ENCODE assay signal across 8 cellular contexts in the genomic region with DNA sequence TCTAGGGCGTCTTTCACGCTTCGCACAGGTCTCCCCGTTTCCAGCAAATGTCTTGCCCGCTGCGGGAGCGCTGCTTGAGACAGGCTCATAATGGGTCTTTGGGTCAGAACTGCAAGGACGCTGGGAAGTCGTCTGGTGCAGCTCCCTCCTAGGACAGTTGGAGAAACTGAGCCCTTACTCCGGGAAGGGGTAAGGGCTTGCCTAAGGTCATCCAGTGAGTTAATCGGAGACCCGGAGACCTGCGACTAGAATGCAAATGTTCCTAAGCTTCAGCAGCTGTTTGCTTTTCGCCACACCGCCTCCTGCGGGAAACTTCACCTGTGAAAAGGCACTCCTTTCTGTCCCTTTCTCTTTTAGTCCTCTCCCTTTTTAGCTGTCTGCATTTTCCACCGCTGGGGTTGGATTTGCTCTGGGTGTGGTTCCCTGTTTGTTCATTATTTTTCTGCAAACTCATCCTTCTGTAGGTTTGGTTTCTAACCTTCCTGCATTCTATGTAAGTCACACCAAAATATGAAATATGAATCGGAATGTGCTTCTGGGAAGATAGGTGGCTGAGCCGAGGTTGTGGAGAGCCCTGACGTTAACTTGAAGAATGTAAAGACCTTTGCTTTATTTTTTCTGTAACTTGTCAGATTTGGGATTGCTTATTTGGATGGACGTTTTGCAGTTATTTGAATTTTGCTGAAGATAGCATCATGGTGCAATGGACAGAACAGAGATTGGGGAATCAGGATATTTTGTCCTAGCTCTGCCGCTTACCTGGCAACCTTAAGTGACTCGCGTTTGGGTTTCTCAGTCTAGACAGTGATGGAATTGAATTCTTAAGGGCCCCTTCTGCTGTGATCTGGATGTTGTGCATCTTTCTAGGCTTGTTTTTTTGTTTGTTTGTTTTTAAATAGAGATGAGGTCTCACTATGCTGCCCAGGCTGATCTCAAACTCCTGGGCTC. TPM values are rescaled to one million over a fixed set of nuclear protein-coding genes. Genes with fewer than 3 reads are reported as not detected.
A peak's percentile ranks its signal among the peaks of the same experiment; 100 is the strongest.
DNase-seq lines count a peak whose midpoint lies in the region; ATAC-seq and TF ChIP-seq lines count a peak whose summit lies in the region.

No MANE protein-coding gene starts in this region.

- no peaks in the 10 kb centered on the region for H3K9me3 ChIP-seq in RWPE2 (ENCODE audit: severe bottlenecking)

- H3K27me3 ChIP-seq in RWPE2 (ENCODE audit: insufficient read depth, poor library complexity, severe bottlenecking), result peaks cover 5% of the 10 kb centered on the region

- DNase-seq in NCI-H2171 treated with DMSO at 0.1 percent for 48 hours (lab: John Stamatoyannopoulos, UW) (peak; percentile 14), NCI-H2171 (lab: John Stamatoyannopoulos, UW) (no peak), RWPE2 (ENCODE audit: low spot score) (no peak), islet precursor cell (peak; percentile 73), amniotic stem cell (lab: John Stamatoyannopoulos, UW) (no peak)
- DNase-seq in stimulated activated CD4-positive, alpha-beta T cell treated with anti-CD3 and anti-CD28 coated beads, Interleukin-1b, Interleukin-23, amount 100 ng/mL, for 48 hours, result peak; percentile 3

- peaks cover 0 to 17% (median 2%) of the 10 kb centered on the region in 5 experiments for H3K9me3 Mint-ChIP-seq in brain

- no peak overlapping the region for H3K27ac ChIP-seq in RWPE2 (ENCODE audit: poor library complexity, severe bottlenecking)

- peak overlapping the region; percentile 63 for H3K4me3 ChIP-seq in RWPE2 (ENCODE audit: severe bottlenecking)

- peak overlapping the region; percentile 54 to 97 (median 95) for H3K27ac Mint-ChIP-seq in brain

- H3K4me3 Mint-ChIP-seq in brain, result peak overlapping the region; percentile 93 to 100 (median 99)

- peak; percentile 4 for ATAC-seq in HG03097 (IDR thresholded peaks at IDR 0.05; ENCODE audit: low FRiP score, unreplicated experiment)
- peak; percentile 35 for ATAC-seq in RWPE2 (ENCODE audit: low read depth)

- no peaks in the 10 kb centered on the region for H3K36me3 ChIP-seq in RWPE2 (ENCODE audit: low read depth)

- no peaks in the 10 kb centered on the region for H3K36me3 Mint-ChIP-seq in brain

- peaks cover 9% of the 10 kb centered on the region for H3K4me1 ChIP-seq in RWPE2 (ENCODE audit: insufficient read depth, poor library complexity, severe bottlenecking)

- TF ChIP-seq CTCF in RWPE2 (IDR thresholded peaks at IDR 0.05; ENCODE audit: poor library complexity, severe bottlenecking) (no peak), brain (conservative IDR thresholded peaks at IDR 0.05) (peak in 1 of 2 experiments; percentile 3)

- H3K4me1 Mint-ChIP-seq in brain, result peaks cover 37% of the 10 kb centered on the region

- H3K27me3 Mint-ChIP-seq in brain, result peaks cover 30% of the 10 kb centered on the region

RNA-seq across cellular contexts. Expression of gene SLC36A1, which starts 0.9 kb away (rescaled TPM):
- polyA plus RNA-seq in brain (ENCODE audit: insufficient read depth, low read depth, low replicate concordance), result 6.8 TPM

Comparison
In these comparisons a context has a peak if more than half of its experiments do, and no peak if none do; other contexts are left out.
1. DNase-seq: peak in NCI-H2171 treated with DMSO at 0.1 percent for 48 hours (single experiment), islet precursor cell (single experiment) and stimulated activated CD4-positive, alpha-beta T cell treated with anti-CD3 and anti-CD28 coated beads, Interleukin-1b, Interleukin-23, amount 100 ng/mL, for 48 hours (single experiment); none in NCI-H2171 (single experiment), RWPE2 (single experiment) and amniotic stem cell (single experiment).